In the genomic region with DNA sequence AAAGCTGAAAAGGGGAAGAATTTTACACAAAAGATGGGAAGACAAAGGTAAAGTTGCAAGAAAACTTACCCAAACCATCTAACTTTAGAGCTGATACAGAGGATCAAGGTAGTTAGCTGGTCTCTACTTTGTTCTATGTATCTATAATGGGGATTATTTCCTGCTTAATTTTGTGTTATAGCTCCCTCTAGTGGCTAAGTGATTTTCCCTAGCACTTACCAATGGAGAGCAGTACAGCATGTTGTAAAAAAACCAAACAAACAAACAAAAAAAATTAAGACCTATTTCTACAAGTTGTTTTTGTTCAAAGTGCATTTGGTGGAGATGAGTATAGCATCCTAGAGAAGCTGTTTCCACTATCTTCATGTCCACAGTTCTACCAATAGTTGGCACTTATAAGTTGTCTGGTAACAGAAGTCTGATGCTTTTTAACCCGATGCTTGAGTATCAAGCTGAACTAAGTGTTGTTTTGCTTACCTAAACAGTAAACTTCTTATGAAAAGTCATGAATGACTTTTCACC, we compare ENCODE assay signal across 8 cellular contexts. TPM values are rescaled to one million over a fixed set of nuclear protein-coding genes. Genes with fewer than 3 reads are reported as not detected.
A peak's percentile ranks its signal among the peaks of the same experiment; 100 is the strongest.
DNase-seq lines count a peak whose midpoint lies in the region; ATAC-seq and TF ChIP-seq lines count a peak whose summit lies in the region.

No MANE protein-coding gene starts in this region.

- H3K4me3 ChIP-seq in Panc1 (ENCODE audit: low read depth in 2 of 2, low read length in 2 of 2) (no peak overlapping the region), right lobe of liver (no peak overlapping the region), vagina (no peak overlapping the region)

- DNase-seq in Right ventricle myocardium inferior (ENCODE audit: missing footprints) (no peak), cardiac septum (ENCODE audit: low spot score) (no peak), Panc1 (ENCODE audit: low read depth, low spot score) (peak; percentile 55), cerebellum (ENCODE audit: low spot score) (peak; percentile 68), right lobe of liver (no peak), vagina (ENCODE audit: extremely low spot score in 2 of 2) (no peak)

- TF ChIP-seq CTCF in LNCAP (IDR thresholded peaks at IDR 0.05) (peak; percentile 91), Panc1 (IDR thresholded peaks at IDR 0.05) (peak; percentile 81; the same call in 1 of the 2 replicates), right lobe of liver (IDR thresholded peaks at IDR 0.05) (peak; percentile 72 to 93 (median 90)), vagina (IDR thresholded peaks at IDR 0.05) (peak; percentile 63 to 76 (median 67))

- TF ChIP-seq POLR2A in right lobe of liver (IDR thresholded peaks at IDR 0.05) (no peak), vagina (IDR thresholded peaks at IDR 0.05) (no peak)

- H3K36me3 ChIP-seq in Panc1 (ENCODE audit: control insufficient read depth, insufficient read depth, low read length) (peaks cover 73% of the 10 kb centered on the region), right lobe of liver (peaks cover 0 to 39% (median 20%) of the 10 kb centered on the region in 4 donors), vagina (peaks cover 0 to 33% of the 10 kb centered on the region in 2 donors)

- H3K9me3 ChIP-seq in Panc1 (ENCODE audit: control insufficient read depth, insufficient read depth, low read depth, low read length) (no peaks in the 10 kb centered on the region), right lobe of liver (no peaks in the 10 kb centered on the region), vagina (no peaks in the 10 kb centered on the region)

- ATAC-seq in Right ventricle myocardium inferior = peak; percentile 65
- ATAC-seq in Panc1 = peak; percentile 74
- peak; percentile 73 to 82 (median 77) for ATAC-seq in right lobe of liver
- no peak for ATAC-seq in HG03135 (IDR thresholded peaks at IDR 0.05; ENCODE audit: unreplicated experiment)

- no TSS peak for BruUV-seq in Panc1 (replicated peaks; lab: Mats Ljungman, UMichigan)

- CTCF ChIA-PET in Panc1 (lab: Charles Lee) = interaction anchor here (0.6 to 1.6 kb wide), 15 partner anchors 10 to 173 kb away, joined by 3 to 9 read pairs (median 3); partner anchors contain the start of gene MRPS23

- 70% methylated on average over 1 of the region's 1 CpG for WGBS in right lobe of liver (ENCODE audit: insufficient coverage, low coverage, low lambda C conversion rate, missing lambda C conversion rate)

- in situ Hi-C loops in Panc1 (cut with HindIII; ENCODE audit: low pct_unique_long_range_greater_than_20kb, low sequenced_read_pairs) = loop anchor here (5.0 kb wide), 1 partner anchor 142 kb away; no protein-coding TSS in a partner anchor

- H3K27me3 ChIP-seq in Panc1 (ENCODE audit: control insufficient read depth, insufficient read depth, low read length) = no peaks in the 10 kb centered on the region
- no peaks in the 10 kb centered on the region for H3K27me3 ChIP-seq in right lobe of liver
- H3K27me3 ChIP-seq in vagina = no peaks in the 10 kb centered on the region

- H3K4me1 ChIP-seq in Panc1 (ENCODE audit: control insufficient read depth, insufficient read depth, low read length) = peaks cover 83% of the 10 kb centered on the region
- peaks cover 0 to 7% (median 2%) of the 10 kb centered on the region in 4 donors for H3K4me1 ChIP-seq in right lobe of liver
- H3K4me1 ChIP-seq in vagina = peaks cover 39% of the 10 kb centered on the region

- intact Hi-C loops in Right ventricle myocardium inferior (cut with DNase I) (loop anchor here (2.0 to 10.0 kb wide), 3 partner anchors 141 to 885 kb away; no protein-coding TSS in a partner anchor), cardiac septum (cut with DNase I) (loop anchor here (5.0 to 10.0 kb wide), 2 partner anchors 113 to 335 kb away; no protein-coding TSS in a partner anchor), Panc1 (cut with micrococcal nuclease; ENCODE audit: unreplicated experiment) (no loop called here), right lobe of liver (cut with DNase I) (loop anchor here (5.0 to 10.0 kb wide), 2 partner anchors 135 to 142 kb away; no protein-coding TSS in a partner anchor), vagina (cut with DNase I) (loop anchor here (2.0 kb wide), 1 partner anchor 141 kb away; no protein-coding TSS in a partner anchor)

- H3K27ac ChIP-seq in Panc1 (ENCODE audit: low read length) (no peak overlapping the region), right lobe of liver (no peak overlapping the region), vagina (no peak overlapping the region)

- POLR2A ChIA-PET in Panc1 (lab: Charles Lee) = interaction anchor here (0.8 to 1.8 kb wide), 6 partner anchors 8 to 149 kb away, joined by 3 to 10 read pairs (median 4); partner anchors contain the start of gene SRSF1

RNA-seq across cellular contexts. Expression of gene SRSF1, which starts 7.5 kb away (rescaled TPM):
- 92.8 TPM for total RNA-seq in Right ventricle myocardium inferior
- total RNA-seq in cardiac septum = 105 TPM
- 362 TPM for total RNA-seq in Panc1 (2021; ENCODE audit: unreplicated experiment)
- polyA plus RNA-seq in Panc1 (2012; ENCODE audit: insufficient read length) = 307 TPM
- total RNA-seq in cerebellum = 310 TPM
- total RNA-seq in right lobe of liver = 10 to 100 TPM; 55.7 to 92.0 (median 80.0) TPM
- total RNA-seq in vagina = 155 TPM

RNA-seq across cellular contexts. Expression of gene VEZF1, which starts 11.5 kb away (rescaled TPM):
- total RNA-seq in Right ventricle myocardium inferior (74.2 TPM), cardiac septum (55.3 TPM), Panc1 (2021; ENCODE audit: unreplicated experiment) (73.5 TPM), cerebellum (64.8 TPM), right lobe of liver (10 to 100 TPM; 13.0 to 19.3 (median 14.6) TPM), vagina (86.2 TPM)
- polyA plus RNA-seq in Panc1 (2012; ENCODE audit: insufficient read length) = 50.1 TPM

RNA-seq across cellular contexts. Expression of gene CUEDC1, which starts 44.3 kb away (rescaled TPM):
- 49.1 TPM for total RNA-seq in Right ventricle myocardium inferior
- 46.6 TPM for total RNA-seq in cardiac septum
- total RNA-seq in Panc1 (2021; ENCODE audit: unreplicated experiment) = 103 TPM
- polyA plus RNA-seq in Panc1 (2012; ENCODE audit: insufficient read length) = 107 TPM
- 13.3 TPM for total RNA-seq in cerebellum
- total RNA-seq in right lobe of liver = 1 to 10 TPM; 4.0 to 8.5 (median 5.5) TPM
- 28.7 TPM for total RNA-seq in vagina

Comparison
In these comparisons a context has a peak if more than half of its experiments do, and no peak if none do; other contexts are left out.
1. DNase-seq: peak in Panc1 (single experiment) and cerebellum (single experiment); none in Right ventricle myocardium inferior (single experiment), cardiac septum (single experiment), right lobe of liver (0 of 3) and vagina (0 of 2).
2. Peak in every context shown above with its lines, with median percentiles within 50 percentile points of each other: CTCF ChIP-seq.